ENCODE assay signal across 1 cellular context in the genomic region with DNA sequence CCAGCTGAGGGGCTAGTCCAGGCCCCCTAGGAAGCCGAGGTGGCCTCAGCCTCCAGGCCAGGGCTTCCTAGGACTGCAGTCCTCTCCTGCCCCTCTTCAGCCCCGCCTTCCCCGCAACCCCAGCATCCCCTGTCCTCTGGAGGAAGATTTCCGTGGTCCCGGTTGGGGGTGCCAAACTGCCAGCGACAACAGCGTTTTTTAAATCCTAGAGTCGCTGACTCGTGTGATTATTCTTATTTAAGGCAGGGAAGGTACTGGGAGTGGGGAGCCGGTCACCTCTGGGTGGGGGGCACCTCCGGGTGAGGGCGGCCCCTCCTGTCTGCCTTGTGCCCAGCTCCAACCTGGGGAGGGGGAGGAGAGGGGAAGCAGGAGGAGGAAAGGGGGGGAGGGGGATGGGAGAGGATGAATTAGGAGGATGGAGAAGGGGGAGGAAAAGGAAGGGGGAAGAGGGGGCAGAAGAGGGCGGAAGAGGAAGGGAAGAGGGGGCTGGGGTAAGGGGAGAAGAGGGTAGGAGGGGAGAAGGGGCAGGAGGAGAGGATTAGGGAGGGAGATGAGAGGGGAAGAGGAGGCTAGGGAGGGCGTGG.
TF ChIP-seq lines count a peak whose summit lies in the region.

No MANE protein-coding gene starts in this region.

TF ChIP-seq in SK-N-SH treated with all-trans-retinoic acid at 6 μM for 48 hours, 23 proteins besides CTCF, POLR2A, EP300 and RAD21 (continued from another document):
- TF ChIP-seq, protein P1, sequence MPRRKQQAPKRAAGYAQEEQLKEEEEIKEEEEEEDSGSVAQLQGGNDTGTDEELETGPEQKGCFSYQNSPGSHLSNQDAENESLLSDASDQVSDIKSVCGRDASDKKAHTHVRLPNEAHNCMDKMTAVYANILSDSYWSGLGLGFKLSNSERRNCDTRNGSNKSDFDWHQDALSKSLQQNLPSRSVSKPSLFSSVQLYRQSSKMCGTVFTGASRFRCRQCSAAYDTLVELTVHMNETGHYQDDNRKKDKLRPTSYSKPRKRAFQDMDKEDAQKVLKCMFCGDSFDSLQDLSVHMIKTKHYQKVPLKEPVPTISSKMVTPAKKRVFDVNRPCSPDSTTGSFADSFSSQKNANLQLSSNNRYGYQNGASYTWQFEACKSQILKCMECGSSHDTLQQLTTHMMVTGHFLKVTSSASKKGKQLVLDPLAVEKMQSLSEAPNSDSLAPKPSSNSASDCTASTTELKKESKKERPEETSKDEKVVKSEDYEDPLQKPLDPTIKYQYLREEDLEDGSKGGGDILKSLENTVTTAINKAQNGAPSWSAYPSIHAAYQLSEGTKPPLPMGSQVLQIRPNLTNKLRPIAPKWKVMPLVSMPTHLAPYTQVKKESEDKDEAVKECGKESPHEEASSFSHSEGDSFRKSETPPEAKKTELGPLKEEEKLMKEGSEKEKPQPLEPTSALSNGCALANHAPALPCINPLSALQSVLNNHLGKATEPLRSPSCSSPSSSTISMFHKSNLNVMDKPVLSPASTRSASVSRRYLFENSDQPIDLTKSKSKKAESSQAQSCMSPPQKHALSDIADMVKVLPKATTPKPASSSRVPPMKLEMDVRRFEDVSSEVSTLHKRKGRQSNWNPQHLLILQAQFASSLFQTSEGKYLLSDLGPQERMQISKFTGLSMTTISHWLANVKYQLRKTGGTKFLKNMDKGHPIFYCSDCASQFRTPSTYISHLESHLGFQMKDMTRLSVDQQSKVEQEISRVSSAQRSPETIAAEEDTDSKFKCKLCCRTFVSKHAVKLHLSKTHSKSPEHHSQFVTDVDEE (CRISPR knock-in tag; IDR thresholded peaks at IDR 0.05): no peak
- TF ChIP-seq OSR1 (CRISPR knock-in tag; IDR thresholded peaks at IDR 0.05) (no peak), ESRRG (CRISPR knock-in tag; IDR thresholded peaks at IDR 0.05) (no peak), ZNF8 (CRISPR knock-in tag; IDR thresholded peaks at IDR 0.05) (no peak), RARB (CRISPR knock-in tag; IDR thresholded peaks at IDR 0.05) (no peak), ZNF565 (CRISPR knock-in tag; conservative IDR thresholded peaks at IDR 0.05; ENCODE audit: low read depth) (no peak), CSDC2 (CRISPR knock-in tag; IDR thresholded peaks at IDR 0.05) (no peak), ISL1 (CRISPR knock-in tag; IDR thresholded peaks at IDR 0.05) (no peak), ZC3H10 (CRISPR knock-in tag; IDR thresholded peaks at IDR 0.05) (no peak), ZFP3 (CRISPR knock-in tag; IDR thresholded peaks at IDR 0.05) (no peak), PATZ1 (CRISPR knock-in tag; IDR thresholded peaks at IDR 0.05; ENCODE audit: borderline replicate concordance) (no peak), CSRNP3 (CRISPR knock-in tag; IDR thresholded peaks at IDR 0.05) (no peak), BACH2 (CRISPR knock-in tag; IDR thresholded peaks at IDR 0.05; ENCODE audit: borderline replicate concordance) (no peak)
TF ChIP-seq in SK-N-SH treated with all-trans-retinoic acid at 6 μM for 48 hours: peak in this region for 0.
